Comparison of ENCODE assay signal across 26 cellular contexts in the genomic region with DNA sequence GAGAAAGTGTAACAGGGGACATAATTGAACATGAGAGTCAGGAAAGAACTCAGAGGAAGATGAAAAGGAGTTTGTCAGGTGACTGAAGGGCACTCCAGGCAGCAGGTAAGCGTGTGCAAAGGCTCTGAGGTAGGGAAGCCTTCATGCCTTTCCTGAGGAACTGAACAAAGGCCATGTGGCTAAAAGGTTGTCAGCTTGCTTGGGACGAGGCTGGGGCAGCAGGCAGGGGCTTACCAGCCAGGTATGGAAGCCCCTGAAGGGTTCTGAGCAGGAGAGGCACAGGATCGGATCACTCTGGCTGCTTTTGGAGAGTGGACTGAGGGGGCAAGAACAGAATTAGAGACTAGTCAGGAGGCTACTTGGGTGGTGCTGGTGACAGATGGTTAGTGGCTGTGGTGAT.
"Had no signal": no experiment of that assay in that cellular context is flagged by ENCODE, and none has a peak within 500 bp of the region (broad histone marks: within the 10 kb centered on the region; RNA-seq: fewer than 3 reads in every experiment).

No MANE protein-coding gene starts in this region.

- H3K9me3 ChIP-seq: gastroesophageal sphincter, heart right ventricle, left lung, prostate gland, sigmoid colon, spleen, stomach, thyroid gland, vagina had no signal

- H3K4me3 Mint-ChIP-seq: dendritic cell treated with granulocyte-macrophage colony-stimulating factor and Interleukin-4, amounts not matched to agents 40 ng/mL and 50 ng/mL, for 4 days; endodermal cell; mesothelial cell of epicardium; nephron; neural progenitor cell had no signal

- H3K27me3 Mint-ChIP-seq: dendritic cell treated with granulocyte-macrophage colony-stimulating factor and Interleukin-4, amounts not matched to agents 40 ng/mL and 50 ng/mL, for 4 days; naive thymus-derived CD4-positive, alpha-beta T cell had no signal

- H3K27me3 ChIP-seq: gastroesophageal sphincter, heart right ventricle, left lung, neural progenitor cell, sigmoid colon, spleen, stomach, thyroid gland, vagina had no signal

- H3K36me3 ChIP-seq: neural progenitor cell, prostate gland, thyroid gland, vagina had no signal

- H3K27ac Mint-ChIP-seq: dendritic cell treated with granulocyte-macrophage colony-stimulating factor and Interleukin-4, amounts not matched to agents 40 ng/mL and 50 ng/mL, for 4 days; endodermal cell; mesothelial cell of epicardium; neural progenitor cell had no signal

- DNase-seq: effector CD8-positive, alpha-beta T cell; endodermal cell; foreskin fibroblast; heart right ventricle; hypothalamus; left lung; mesenchymal stem cell; naive thymus-derived CD4-positive, alpha-beta T cell; right cardiac atrium; sigmoid colon; spleen; stimulated activated CD4-positive, alpha-beta T cell treated with anti-CD3 and anti-CD28 coated beads, Interleukin-2, amount 100 ng/mL, for 48 hours; stimulated activated naive CD4-positive, alpha-beta T cell treated with Interleukin-2 at 50 U/mL for 16 hours; stomach; thyroid gland; trophoblast cell had no signal

- H3K27ac ChIP-seq: epithelial cell of prostate, gastroesophageal sphincter, left lung, neural progenitor cell, prostate gland, sigmoid colon, skin epidermis, spleen, stomach, thyroid gland, vagina had no signal

- H3K9me3 Mint-ChIP-seq: dendritic cell treated with granulocyte-macrophage colony-stimulating factor and Interleukin-4, amounts not matched to agents 40 ng/mL and 50 ng/mL, for 4 days; endodermal cell; mesothelial cell of epicardium; naive thymus-derived CD4-positive, alpha-beta T cell; nephron; neural progenitor cell had no signal

- ATAC-seq: esophagus mucosa; gastroesophageal sphincter; heart right ventricle; left lung; naive thymus-derived CD4-positive, alpha-beta T cell; right cardiac atrium had no signal

- H3K4me3 ChIP-seq: gastroesophageal sphincter, heart right ventricle, left lung, neural progenitor cell, prostate gland, sigmoid colon, skin epidermis, spleen, stomach, thyroid gland, vagina had no signal
